18 cellular contexts compared by ENCODE assay signal in genomic region chr6:143514996-143515760, GRCh38. TPM values are rescaled to one million over a fixed set of nuclear protein-coding genes. Genes with fewer than 3 reads are reported as not detected.
DNase-seq lines count a peak whose midpoint lies in the region; ATAC-seq, FAIRE-seq and TF ChIP-seq lines count a peak whose summit lies in the region.
"Had no signal": no experiment of that assay in that cellular context is flagged by ENCODE, and none has a peak within 500 bp of the region (broad histone marks: within the 10 kb centered on the region; RNA-seq: fewer than 3 reads in every experiment).

No MANE protein-coding gene starts in this region.

- peak in 2 of 4 donors; percentile 13 to 28 for ATAC-seq in pancreas
- ATAC-seq in esophagus mucosa: no peak
- no peak for ATAC-seq in GM21515 (IDR thresholded peaks at IDR 0.05; ENCODE audit: unreplicated experiment)

- TF ChIP-seq CTCF in ascending aorta (IDR thresholded peaks at IDR 0.05) (no peak), foreskin fibroblast (IDR thresholded peaks at IDR 0.05; ENCODE audit: low read depth, low read length) (no peak), pancreas (IDR thresholded peaks at IDR 0.05) (no peak)

- H3K27ac ChIP-seq in ascending aorta: peak overlapping the region; percentile 9 to 43
- no peak overlapping the region for H3K27ac ChIP-seq in pancreas
- H3K27ac ChIP-seq: hepatocyte, PC-9 had no signal

- H3K36me3 Mint-ChIP-seq in immature natural killer cell: peaks cover 0 to 4% (median 0%) of the 10 kb centered on the region in 3 donors

- H3K4me3 ChIP-seq in ascending aorta (no peak overlapping the region), foreskin fibroblast (ENCODE audit: low read depth in 1 of 2, low read length in 2 of 2) (no peak overlapping the region), pancreas (no peak overlapping the region)
- H3K4me3 ChIP-seq: hepatocyte, PC-9 had no signal

- 41 to 47% methylated on average over 15 of the region's 15 CpGs for WGBS in pancreas, 2 donors

- intact Hi-C loops in ascending aorta (cut with DNase I): no loop called here
- intact Hi-C loops in pancreas (cut with DNase I): no loop called here
- intact Hi-C loops in posterior vena cava (cut with DNase I): no loop called here

- no peak overlapping the region for H3K27ac Mint-ChIP-seq in immature natural killer cell

- H3K4me3 Mint-ChIP-seq in immature natural killer cell: no peak overlapping the region

- H3K9me3 ChIP-seq in ascending aorta: no peaks in the 10 kb centered on the region
- no peaks in the 10 kb centered on the region for H3K9me3 ChIP-seq in pancreas

- peaks cover 5 to 13% of the 10 kb centered on the region in 2 donors for H3K4me1 ChIP-seq in ascending aorta
- H3K4me1 ChIP-seq in pancreas: peaks cover 0 to 15% (median 4%) of the 10 kb centered on the region in 3 donors

- H3K36me3 ChIP-seq in ascending aorta (no peaks in the 10 kb centered on the region), pancreas (no peaks in the 10 kb centered on the region)

- H3K27me3 Mint-ChIP-seq in immature natural killer cell (ENCODE audit: low read depth in 3 of 3): peaks cover 3 to 13% (median 6%) of the 10 kb centered on the region in 3 donors

- peaks cover 23 to 24% of the 10 kb centered on the region in 2 donors for H3K4me1 Mint-ChIP-seq in immature natural killer cell

- DNase-seq in EH (ENCODE audit: low read depth) (peak; percentile 70), ascending aorta (ENCODE audit: low spot score in 2 of 2) (peak in 1 of 2 donors; percentile 71), foreskin fibroblast (peak; percentile 45 to 78), pancreas (peak in 5 of 6 donors; percentile 35 to 59 (median 58)), posterior vena cava (ENCODE audit: low spot score) (no peak), immature natural killer cell (no peak)
- DNase-seq: activated CD4-positive, alpha-beta T cell treated with anti-CD3 and anti-CD28 coated beads, Interleukin-2, amount 50 U/mL, for 48 hours; activated effector memory CD4-positive, alpha-beta T cell treated with anti-CD3 and anti-CD28 coated beads, Interleukin-2, amount 50 U/mL, for 16 hours; AML-193; DMS53; H7; NCI-H345; PC-9; T-helper 2 cell had no signal

- no peaks in the 10 kb centered on the region for H3K27me3 ChIP-seq in ascending aorta
- no peaks in the 10 kb centered on the region for H3K27me3 ChIP-seq in pancreas
- H3K27me3 ChIP-seq: hepatocyte had no signal

- no peaks in the 10 kb centered on the region for H3K9me3 Mint-ChIP-seq in immature natural killer cell

- FAIRE-seq in pancreas (lab: Jason Lieb, UNC): no peak
- FAIRE-seq: colon had no signal

RNA-seq across cellular contexts. Expression of gene FUCA2, which starts 3.7 kb away (rescaled TPM):
- total RNA-seq in ascending aorta (9.7 TPM), pancreas (10 to 100 TPM; 21.0 to 36.7 (median 29.3) TPM), posterior vena cava (10 to 100 TPM; 41.4 to 49.6 TPM), esophagus mucosa (20.1 TPM)
- polyA plus RNA-seq in pancreas (10 to 100 TPM; 16.2 to 26.9 TPM), immature natural killer cell (10 to 100 TPM; 31.9 to 51.2 (median 33.3) TPM)

Comparison
In these comparisons a context has a peak if more than half of its experiments do, and no peak if none do; other contexts are left out.
1. DNase-seq: peak in EH (single experiment), foreskin fibroblast (2 of 2) and pancreas (5 of 6); none in posterior vena cava (single experiment) and immature natural killer cell (0 of 3).
2. H3K27ac ChIP-seq: peak in ascending aorta (2 of 2); none in pancreas (0 of 4).